In genomic region chr21:45818276-45818903, GRCh38 we compare ENCODE assay signal across 8 cellular contexts.
A peak's percentile ranks its signal among the peaks of the same experiment; 100 is the strongest.
DNase-seq lines count a peak whose midpoint lies in the region; ATAC-seq and TF ChIP-seq lines count a peak whose summit lies in the region.

No MANE protein-coding gene starts in this region.

- intact Hi-C loops in esophagus muscularis mucosa (cut with DNase I): loop anchor here (5.0 kb wide), 1 partner anchor 221 kb away; no protein-coding TSS in a partner anchor

- peaks cover 0 to 8% (median 3%) of the 10 kb centered on the region in 4 donors for H3K4me1 ChIP-seq in esophagus muscularis mucosa

- H3K27me3 ChIP-seq in esophagus muscularis mucosa: peaks cover 0 to 16% (median 0%) of the 10 kb centered on the region in 4 donors

- ATAC-seq in HG03159 (IDR thresholded peaks at IDR 0.05; ENCODE audit: unreplicated experiment): no peak

- no peak for TF ChIP-seq CTCF in esophagus muscularis mucosa (IDR thresholded peaks at IDR 0.05)

- no peak overlapping the region for H3K4me3 ChIP-seq in esophagus muscularis mucosa

- no peaks in the 10 kb centered on the region for H3K9me3 ChIP-seq in esophagus muscularis mucosa

- TF ChIP-seq POLR2A in esophagus muscularis mucosa (IDR thresholded peaks at IDR 0.05; ENCODE audit: low read depth): no peak

- 69% methylated on average over 11 of the region's 11 CpGs for WGBS in esophagus muscularis mucosa

- H3K36me3 ChIP-seq in esophagus muscularis mucosa: no peaks in the 10 kb centered on the region

- peak; percentile 82 for DNase-seq in ELR (ENCODE audit: low read depth)
- peak; percentile 37 for DNase-seq in HS-5 (ENCODE audit: low read depth)
- DNase-seq in activated T-cell treated with anti-CD3 and anti-CD28 coated beads, Interleukin-2, amount 50 U/mL, for 48 hours: peak; percentile 38
- DNase-seq in myocyte (ENCODE audit: low read depth): peak; percentile 28
- DNase-seq in esophagus muscularis mucosa (ENCODE audit: extremely low spot score): no peak
- DNase-seq in amniotic stem cell (lab: John Stamatoyannopoulos, UW): no peak
- DNase-seq in NCI-H524 treated with DMSO at 0.1 percent for 48 hours (lab: John Stamatoyannopoulos, UW): no peak

- TF ChIP-seq EP300 in esophagus muscularis mucosa (IDR thresholded peaks at IDR 0.05): no peak

- no peak overlapping the region for H3K27ac ChIP-seq in esophagus muscularis mucosa (replicated peaks in 1 of 4)

Comparison
In these comparisons a context has a peak if more than half of its experiments do, and no peak if none do; other contexts are left out.
1. DNase-seq: peak in ELR (single experiment), HS-5 (single experiment), activated T-cell treated with anti-CD3 and anti-CD28 coated beads, Interleukin-2, amount 50 U/mL, for 48 hours (2 of 2) and myocyte (single experiment); none in esophagus muscularis mucosa (single experiment), amniotic stem cell (single experiment) and NCI-H524 treated with DMSO at 0.1 percent for 48 hours (single experiment).